Comparison of ENCODE assay signal across 8 cellular contexts in the genomic region with DNA sequence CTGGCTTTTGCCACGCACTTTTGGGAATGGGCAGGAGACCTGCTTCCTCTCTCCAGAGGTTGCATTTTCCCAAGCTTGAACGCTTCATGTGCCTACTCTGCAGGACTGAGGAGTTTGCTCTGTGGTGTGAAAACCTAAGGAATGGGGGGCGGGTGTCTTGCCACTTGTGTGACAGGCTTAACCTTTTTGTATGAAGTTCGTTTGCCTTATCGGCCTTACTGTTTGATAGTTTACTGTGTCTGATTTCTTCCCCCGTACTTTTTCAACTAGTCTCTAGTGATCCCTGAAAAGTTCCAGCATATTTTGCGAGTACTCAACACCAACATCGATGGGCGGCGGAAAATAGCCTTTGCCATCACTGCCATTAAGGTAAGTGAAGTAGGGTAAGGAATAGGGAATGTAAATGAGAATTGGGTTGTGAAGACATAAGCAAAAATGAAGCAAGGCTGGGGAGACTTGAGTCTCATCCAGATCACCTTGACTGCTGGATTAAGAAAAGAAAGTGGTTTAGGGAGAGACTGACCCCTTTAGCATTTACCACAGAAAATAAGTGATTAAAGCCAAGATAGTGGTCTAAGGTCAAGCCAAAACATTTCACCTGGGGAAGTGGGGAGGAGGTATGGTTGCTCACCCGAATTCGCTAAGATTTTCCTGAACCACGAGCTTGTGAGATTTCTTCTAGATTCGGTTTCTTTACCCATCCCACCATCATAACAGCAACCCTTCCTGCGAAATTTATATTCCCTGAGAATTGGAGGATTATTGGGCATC. TPM values are rescaled to one million over a fixed set of nuclear protein-coding genes. Genes with fewer than 3 reads are reported as not detected.
A peak's percentile ranks its signal among the peaks of the same experiment; 100 is the strongest.
DNase-seq lines count a peak whose midpoint lies in the region; ATAC-seq and TF ChIP-seq lines count a peak whose summit lies in the region.

No MANE protein-coding gene starts in this region.

- ATAC-seq in WTC11 (no peak), GM18858 (IDR thresholded peaks at IDR 0.05; ENCODE audit: unreplicated experiment) (no peak), HG03280 (IDR thresholded peaks at IDR 0.05; ENCODE audit: unreplicated experiment) (no peak)

- TF ChIP-seq CTCF in WTC11 (IDR thresholded peaks at IDR 0.05), result no peak

- H3K4me3 ChIP-seq in H7 (ENCODE audit: insufficient read depth, low read depth, low read length), result peak overlapping the region; percentile 97
- H3K4me3 ChIP-seq in skeletal muscle satellite cell (ENCODE audit: low read length), result peak overlapping the region; percentile 88

- peaks cover 44% of the 10 kb centered on the region for H3K4me1 ChIP-seq in skeletal muscle satellite cell (ENCODE audit: control insufficient read depth, insufficient read depth, low read length)

- H3K27me3 ChIP-seq in H7 (ENCODE audit: control insufficient read depth, insufficient read depth, low read length) (no peaks in the 10 kb centered on the region), skeletal muscle satellite cell (ENCODE audit: control insufficient read depth, insufficient read depth, low read length) (no peaks in the 10 kb centered on the region)

- no peaks in the 10 kb centered on the region for H3K9me3 ChIP-seq in skeletal muscle satellite cell (replicated peaks; ENCODE audit: low read length)

- DNase-seq in H7 (no peak), WTC11 (ENCODE audit: low spot score) (no peak), globus pallidus (ENCODE audit: low spot score) (peak; percentile 9), NCI-H2081 (lab: John Stamatoyannopoulos, UW) (no peak), DMS53 (lab: John Stamatoyannopoulos, UW) (no peak)

- H3K27me3 Mint-ChIP-seq in WTC11 (ENCODE audit: low read depth), result no peaks in the 10 kb centered on the region

- no peaks in the 10 kb centered on the region for H3K9me3 Mint-ChIP-seq in WTC11

- H3K9ac ChIP-seq in skeletal muscle satellite cell (ENCODE audit: low read depth, low read length), result peak overlapping the region; percentile 97

- CTCF ChIA-PET in WTC11 (lab: Charles Lee), result interaction anchor here (1.0 to 2.4 kb wide), 4 partner anchors 24 to 45 kb away, joined by 3 to 10 read pairs (median 5); partner anchors contain the start of gene ZBTB22

- peak overlapping the region; percentile 96 for H3K4me3 Mint-ChIP-seq in WTC11

- H3K4me2 ChIP-seq in skeletal muscle satellite cell (ENCODE audit: low read length), result peak overlapping the region; percentile 98

- H3K27ac Mint-ChIP-seq in WTC11, result peak overlapping the region; percentile 100

- peaks cover 50% of the 10 kb centered on the region for H3K4me1 Mint-ChIP-seq in WTC11

- POLR2A ChIA-PET in WTC11 (lab: Charles Lee), result interaction anchor here (1.1 to 2.1 kb wide), 8 partner anchors 9 to 301 kb away, joined by 3 to 8 read pairs (median 5); partner anchors contain the start of genes PFDN6, RING1 and WDR46

- peaks cover 61% of the 10 kb centered on the region for H3K36me3 Mint-ChIP-seq in WTC11

- H3K36me3 ChIP-seq in H7 (replicated peaks; ENCODE audit: control insufficient read depth, insufficient read depth, low read length) (peaks cover 47% of the 10 kb centered on the region), skeletal muscle satellite cell (ENCODE audit: insufficient read depth, low read length) (peaks cover 72% of the 10 kb centered on the region)

TF ChIP-seq in WTC11, 78 proteins besides CTCF, POLR2A, EP300 and RAD21:
- TF ChIP-seq SMAD4 (CRISPR knock-in tag; IDR thresholded peaks at IDR 0.05) (peak; percentile 0; the same call in 1 of the 2 replicates), JUN (CRISPR knock-in tag; IDR thresholded peaks at IDR 0.05) (0 out of 2 replicates have a peak, but pooled peaks have one; percentile 8), MYBL2 (CRISPR knock-in tag; IDR thresholded peaks at IDR 0.05) (no peak), RELA (CRISPR knock-in tag; IDR thresholded peaks at IDR 0.05; ENCODE audit: borderline replicate concordance) (no peak), TEAD1 (CRISPR knock-in tag; IDR thresholded peaks at IDR 0.05) (0 out of 2 replicates have a peak, but pooled peaks have one; percentile 5), IRF2 (CRISPR knock-in tag; IDR thresholded peaks at IDR 0.05; ENCODE audit: borderline replicate concordance, low read depth) (no peak), HMGA2 (CRISPR knock-in tag; IDR thresholded peaks at IDR 0.05) (no peak)
- TF ChIP-seq, protein P1, sequence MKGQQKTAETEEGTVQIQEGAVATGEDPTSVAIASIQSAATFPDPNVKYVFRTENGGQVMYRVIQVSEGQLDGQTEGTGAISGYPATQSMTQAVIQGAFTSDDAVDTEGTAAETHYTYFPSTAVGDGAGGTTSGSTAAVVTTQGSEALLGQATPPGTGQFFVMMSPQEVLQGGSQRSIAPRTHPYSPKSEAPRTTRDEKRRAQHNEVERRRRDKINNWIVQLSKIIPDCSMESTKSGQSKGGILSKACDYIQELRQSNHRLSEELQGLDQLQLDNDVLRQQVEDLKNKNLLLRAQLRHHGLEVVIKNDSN (CRISPR knock-in tag; IDR thresholded peaks at IDR 0.05), result no peak
- TF ChIP-seq, protein P2, sequence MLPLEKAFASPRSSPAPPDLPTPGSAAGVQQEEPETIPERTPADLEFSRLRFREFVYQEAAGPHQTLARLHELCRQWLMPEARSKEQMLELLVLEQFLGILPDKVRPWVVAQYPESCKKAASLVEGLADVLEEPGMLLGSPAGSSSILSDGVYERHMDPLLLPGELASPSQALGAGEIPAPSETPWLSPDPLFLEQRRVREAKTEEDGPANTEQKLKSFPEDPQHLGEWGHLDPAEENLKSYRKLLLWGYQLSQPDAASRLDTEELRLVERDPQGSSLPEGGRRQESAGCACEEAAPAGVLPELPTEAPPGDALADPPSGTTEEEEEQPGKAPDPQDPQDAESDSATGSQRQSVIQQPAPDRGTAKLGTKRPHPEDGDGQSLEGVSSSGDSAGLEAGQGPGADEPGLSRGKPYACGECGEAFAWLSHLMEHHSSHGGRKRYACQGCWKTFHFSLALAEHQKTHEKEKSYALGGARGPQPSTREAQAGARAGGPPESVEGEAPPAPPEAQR (CRISPR knock-in tag; IDR thresholded peaks at IDR 0.05), result no peak

RNA-seq across cellular contexts. Expression of gene RPS18, which starts 0.7 kb away (rescaled TPM):
- total RNA-seq in H7 (2014; rRNA removed; shearing (Covaris generic)), result 3,561 and 4,135 TPM in 2 replicates
- 2,857 to 3,321 TPM (median 3,240 TPM) in 3 replicates for total RNA-seq in WTC11 (2021)
- total RNA-seq in skeletal muscle satellite cell (2012; rRNA removed), result 2,522 and 4,168 TPM in 2 replicates

RNA-seq across cellular contexts. Expression of gene VPS52, which starts 0.9 kb away (rescaled TPM):
- total RNA-seq in H7 (2014; rRNA removed; shearing (Covaris generic)), result 54.1 and 57.8 TPM in 2 replicates
- total RNA-seq in WTC11 (2021), result 43.0 to 46.8 TPM (median 43.1 TPM) in 3 replicates
- 27.1 TPM in 2 replicates for total RNA-seq in skeletal muscle satellite cell (2012; rRNA removed)

RNA-seq across cellular contexts. Expression of gene B3GALT4, which starts 4.4 kb away (rescaled TPM):
- total RNA-seq in H7 (2014; rRNA removed; shearing (Covaris generic)), result 5.6 and 8.3 TPM in 2 replicates
- total RNA-seq in WTC11 (2021), result 3.2 to 5.0 TPM (median 4.1 TPM) in 3 replicates
- 0.66 and 1.0 TPM in 2 replicates for total RNA-seq in skeletal muscle satellite cell (2012; rRNA removed)

RNA-seq across cellular contexts. Expression of gene WDR46, which starts 16.5 kb away (rescaled TPM):
- total RNA-seq in H7 (2014; rRNA removed; shearing (Covaris generic)), result 72.0 and 96.6 TPM in 2 replicates
- total RNA-seq in WTC11 (2021), result 72.0 to 94.5 TPM (median 72.4 TPM) in 3 replicates
- total RNA-seq in skeletal muscle satellite cell (2012; rRNA removed), result 108 and 128 TPM in 2 replicates

RNA-seq across cellular contexts. Expression of gene PFDN6, which starts 16.9 kb away (rescaled TPM):
- total RNA-seq in H7 (2014; rRNA removed; shearing (Covaris generic)), result 87.9 and 90.2 TPM in 2 replicates
- total RNA-seq in WTC11 (2021), result 83.3 to 95.7 TPM (median 85.6 TPM) in 3 replicates
- 43.2 and 46.1 TPM in 2 replicates for total RNA-seq in skeletal muscle satellite cell (2012; rRNA removed)
